In genomic region chrX:15673970-15674369, GRCh38 we compare ENCODE assay signal across 8 cellular contexts. TPM values are rescaled to one million over a fixed set of nuclear protein-coding genes. Genes with fewer than 3 reads are reported as not detected.
DNase-seq lines count a peak whose midpoint lies in the region; ATAC-seq and TF ChIP-seq lines count a peak whose summit lies in the region.

No MANE protein-coding gene starts in this region.

- ATAC-seq in right lobe of liver (no peak), GM18870 (IDR thresholded peaks at IDR 0.05; ENCODE audit: unreplicated experiment) (no peak), HG02981 (IDR thresholded peaks at IDR 0.05; ENCODE audit: unreplicated experiment) (no peak), GM21515 (IDR thresholded peaks at IDR 0.05; ENCODE audit: unreplicated experiment) (no peak)

- in situ Hi-C loops in brain microvascular endothelial cell (cut with HindIII; ENCODE audit: low pct_ligation_motif_present, low sequenced_read_pairs), result no loop called here

- 75% methylated on average over 3 of the region's 3 CpGs for WGBS in HUES64
- WGBS in right lobe of liver (ENCODE audit: insufficient coverage, low coverage, low lambda C conversion rate, missing lambda C conversion rate), result 41% methylated on average over 3 of the region's 3 CpGs
- 58 to 69% methylated on average over 3 of the region's 3 CpGs for WGBS in thyroid gland, 2 donors

- H3K36me3 ChIP-seq in HUES64 (ENCODE audit: insufficient read depth, low read length) (peaks cover under 1% of the 10 kb centered on the region; the same call in 1 of the 2 replicates), brain microvascular endothelial cell (replicated peaks) (no peaks in the 10 kb centered on the region), right lobe of liver (no peaks in the 10 kb centered on the region), thyroid gland (peaks cover 0 to under 1% of the 10 kb centered on the region in 2 donors)

- no peaks in the 10 kb centered on the region for H3K9me3 ChIP-seq in HUES64 (ENCODE audit: insufficient read depth, low read depth, low read length)
- H3K9me3 ChIP-seq in right lobe of liver, result no peaks in the 10 kb centered on the region
- no peaks in the 10 kb centered on the region for H3K9me3 ChIP-seq in thyroid gland

- peak overlapping the region; percentile 100 for H3K4me3 ChIP-seq in HUES64 (ENCODE audit: low read length)
- peak overlapping the region; percentile 99 for H3K4me3 ChIP-seq in brain microvascular endothelial cell (ENCODE audit: low read depth, low read length)
- peak overlapping the region; percentile 69 to 85 (median 82) for H3K4me3 ChIP-seq in right lobe of liver
- H3K4me3 ChIP-seq in thyroid gland (replicated peaks in 1 of 3), result peak overlapping the region in 1 of 3 donors; percentile 62

- TF ChIP-seq POLR2A in right lobe of liver (IDR thresholded peaks at IDR 0.05), result no peak
- no peak for TF ChIP-seq POLR2A in thyroid gland (IDR thresholded peaks at IDR 0.05)

- peak overlapping the region; percentile 98 for H3K27ac ChIP-seq in HUES64 (ENCODE audit: low read depth, low read length)
- no peak overlapping the region for H3K27ac ChIP-seq in brain microvascular endothelial cell
- peak overlapping the region; percentile 87 to 97 (median 97) for H3K27ac ChIP-seq in right lobe of liver
- peak overlapping the region; percentile 91 to 97 (median 97) for H3K27ac ChIP-seq in thyroid gland

- H3K9ac ChIP-seq in HUES64 (ENCODE audit: low read depth, low read length), result peak overlapping the region; percentile 95

- DNase-seq in brain microvascular endothelial cell (no peak), right lobe of liver (no peak), thyroid gland (no peak), hypothalamus (lab: John Stamatoyannopoulos, UW) (no peak)

- TF ChIP-seq CTCF in brain microvascular endothelial cell (IDR thresholded peaks at IDR 0.05; ENCODE audit: low read depth, low read length, missing control alignments), result no peak
- TF ChIP-seq CTCF in right lobe of liver (IDR thresholded peaks at IDR 0.05), result no peak
- TF ChIP-seq CTCF in thyroid gland (IDR thresholded peaks at IDR 0.05), result no peak

- intact Hi-C loops in right lobe of liver (cut with DNase I) (no loop called here), thyroid gland (cut with DNase I) (loop anchor here (10.0 kb wide), 2 partner anchors 181 to 339 kb away; partner anchors contain the start of genes AP1S2 and PIGA)

- no peaks in the 10 kb centered on the region for H3K4me1 ChIP-seq in HUES64 (ENCODE audit: insufficient read depth, low read length)
- H3K4me1 ChIP-seq in right lobe of liver, result peaks cover 0 to 21% (median 5%) of the 10 kb centered on the region in 4 donors
- H3K4me1 ChIP-seq in thyroid gland, result peaks cover 13 to 15% of the 10 kb centered on the region in 2 donors

- H3K27me3 ChIP-seq in HUES64 (ENCODE audit: insufficient read depth, low read length), result no peaks in the 10 kb centered on the region
- no peaks in the 10 kb centered on the region for H3K27me3 ChIP-seq in brain microvascular endothelial cell (replicated peaks)
- H3K27me3 ChIP-seq in right lobe of liver, result no peaks in the 10 kb centered on the region
- H3K27me3 ChIP-seq in thyroid gland, result no peaks in the 10 kb centered on the region

RNA-seq across cellular contexts. Expression of gene CLTRN, which starts 9.4 kb away (rescaled TPM):
- 1.7 TPM for polyA plus RNA-seq in HUES64 (2013, experiment 1 of 2)
- polyA plus RNA-seq in HUES64 (2013, experiment 2 of 2), result 2.3 TPM
- 10 to 100 TPM in 5 of 6 experiments, 1 to 10 TPM in 1; 8.8 to 14.0 (median 10.2) TPM for total RNA-seq in right lobe of liver
- 1 to 10 TPM in 2 of 4 donors, under 1 TPM in 2; 0.40 to 2.9 (median 1.2) TPM for total RNA-seq in thyroid gland
